In the genomic region with DNA sequence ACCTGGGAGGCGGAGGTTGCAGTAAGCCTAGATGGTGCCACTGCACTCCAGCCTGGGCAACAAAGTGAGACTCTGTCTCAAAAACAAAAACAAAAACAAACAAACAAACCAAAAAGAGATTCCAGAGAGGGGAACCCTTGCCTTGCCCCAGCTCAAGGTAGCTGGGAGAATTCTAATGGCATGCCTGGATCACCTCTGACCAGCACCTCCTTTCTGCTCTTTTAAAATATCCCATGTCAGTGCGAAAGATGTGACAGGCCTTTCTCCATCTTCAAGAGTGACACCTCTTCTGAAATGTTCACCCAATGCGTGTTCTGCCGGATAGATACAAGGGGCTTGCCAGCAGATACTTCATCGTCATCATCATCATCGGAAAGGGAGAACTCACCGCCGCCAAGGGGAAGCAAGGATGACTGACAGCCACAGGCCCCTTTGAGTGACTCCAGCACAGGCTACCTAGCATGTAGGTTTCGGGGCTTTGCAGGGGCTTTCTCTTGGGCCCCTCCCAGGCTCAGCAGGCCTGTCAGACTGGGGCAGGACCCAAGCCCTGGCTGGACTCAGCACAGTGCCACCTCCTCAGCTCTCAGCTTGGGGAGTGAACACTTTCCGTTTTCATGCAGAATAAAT, we compare ENCODE assay signal across 1 cellular context.
TF ChIP-seq lines count a peak whose summit lies in the region.

No MANE protein-coding gene starts in this region.

TF ChIP-seq in SK-N-SH, 30 proteins besides CTCF, POLR2A, EP300 and RAD21:
- TF ChIP-seq, protein P1, sequence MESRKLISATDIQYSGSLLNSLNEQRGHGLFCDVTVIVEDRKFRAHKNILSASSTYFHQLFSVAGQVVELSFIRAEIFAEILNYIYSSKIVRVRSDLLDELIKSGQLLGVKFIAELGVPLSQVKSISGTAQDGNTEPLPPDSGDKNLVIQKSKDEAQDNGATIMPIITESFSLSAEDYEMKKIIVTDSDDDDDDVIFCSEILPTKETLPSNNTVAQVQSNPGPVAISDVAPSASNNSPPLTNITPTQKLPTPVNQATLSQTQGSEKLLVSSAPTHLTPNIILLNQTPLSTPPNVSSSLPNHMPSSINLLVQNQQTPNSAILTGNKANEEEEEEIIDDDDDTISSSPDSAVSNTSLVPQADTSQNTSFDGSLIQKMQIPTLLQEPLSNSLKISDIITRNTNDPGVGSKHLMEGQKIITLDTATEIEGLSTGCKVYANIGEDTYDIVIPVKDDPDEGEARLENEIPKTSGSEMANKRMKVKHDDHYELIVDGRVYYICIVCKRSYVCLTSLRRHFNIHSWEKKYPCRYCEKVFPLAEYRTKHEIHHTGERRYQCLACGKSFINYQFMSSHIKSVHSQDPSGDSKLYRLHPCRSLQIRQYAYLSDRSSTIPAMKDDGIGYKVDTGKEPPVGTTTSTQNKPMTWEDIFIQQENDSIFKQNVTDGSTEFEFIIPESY (IDR thresholded peaks at IDR 0.05; ENCODE audit: borderline replicate concordance, low read depth), result no peak
- TF ChIP-seq FOXJ3 (CRISPR knock-in tag; IDR thresholded peaks at IDR 0.05) (no peak), GATA2 (CRISPR knock-in tag; IDR thresholded peaks at IDR 0.05) (no peak), ELF1 (IDR thresholded peaks at IDR 0.05) (no peak), JUND (IDR thresholded peaks at IDR 0.05) (no peak), SMC3 (IDR thresholded peaks at IDR 0.05; ENCODE audit: low read depth, low read length) (no peak), RCOR1 (IDR thresholded peaks at IDR 0.05; ENCODE audit: low read length) (no peak), NFIC (IDR thresholded peaks at IDR 0.05; ENCODE audit: borderline replicate concordance) (no peak), RXRA (IDR thresholded peaks at IDR 0.05; ENCODE audit: borderline replicate concordance, low read depth) (no peak), CHD2 (IDR thresholded peaks at IDR 0.05; ENCODE audit: low read length, partially characterized antibody) (no peak), SIN3A (IDR thresholded peaks at IDR 0.05; ENCODE audit: borderline replicate concordance, low read depth, low read length) (no peak), EZH2phosphoT487 (IDR thresholded peaks at IDR 0.05; ENCODE audit: borderline replicate concordance, low read depth) (no peak), MXI1 (IDR thresholded peaks at IDR 0.05; ENCODE audit: low read depth, low read length) (no peak), NRF1 (IDR thresholded peaks at IDR 0.05; ENCODE audit: low read depth, low read length) (no peak), TCF12 (IDR thresholded peaks at IDR 0.05) (no peak), FOXM1 (IDR thresholded peaks at IDR 0.05; ENCODE audit: low read depth) (no peak)
- TF ChIP-seq, protein P2, sequence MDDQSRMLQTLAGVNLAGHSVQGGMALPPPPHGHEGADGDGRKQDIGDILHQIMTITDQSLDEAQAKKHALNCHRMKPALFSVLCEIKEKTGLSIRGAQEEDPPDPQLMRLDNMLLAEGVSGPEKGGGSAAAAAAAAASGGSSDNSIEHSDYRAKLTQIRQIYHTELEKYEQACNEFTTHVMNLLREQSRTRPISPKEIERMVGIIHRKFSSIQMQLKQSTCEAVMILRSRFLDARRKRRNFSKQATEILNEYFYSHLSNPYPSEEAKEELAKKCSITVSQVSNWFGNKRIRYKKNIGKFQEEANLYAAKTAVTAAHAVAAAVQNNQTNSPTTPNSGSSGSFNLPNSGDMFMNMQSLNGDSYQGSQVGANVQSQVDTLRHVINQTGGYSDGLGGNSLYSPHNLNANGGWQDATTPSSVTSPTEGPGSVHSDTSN (IDR thresholded peaks at IDR 0.05), result no peak
- TF ChIP-seq, protein P3, sequence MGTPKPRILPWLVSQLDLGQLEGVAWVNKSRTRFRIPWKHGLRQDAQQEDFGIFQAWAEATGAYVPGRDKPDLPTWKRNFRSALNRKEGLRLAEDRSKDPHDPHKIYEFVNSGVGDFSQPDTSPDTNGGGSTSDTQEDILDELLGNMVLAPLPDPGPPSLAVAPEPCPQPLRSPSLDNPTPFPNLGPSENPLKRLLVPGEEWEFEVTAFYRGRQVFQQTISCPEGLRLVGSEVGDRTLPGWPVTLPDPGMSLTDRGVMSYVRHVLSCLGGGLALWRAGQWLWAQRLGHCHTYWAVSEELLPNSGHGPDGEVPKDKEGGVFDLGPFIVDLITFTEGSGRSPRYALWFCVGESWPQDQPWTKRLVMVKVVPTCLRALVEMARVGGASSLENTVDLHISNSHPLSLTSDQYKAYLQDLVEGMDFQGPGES (IDR thresholded peaks at IDR 0.05; ENCODE audit: low read depth, low read length), result no peak
- TF ChIP-seq, protein P4, sequence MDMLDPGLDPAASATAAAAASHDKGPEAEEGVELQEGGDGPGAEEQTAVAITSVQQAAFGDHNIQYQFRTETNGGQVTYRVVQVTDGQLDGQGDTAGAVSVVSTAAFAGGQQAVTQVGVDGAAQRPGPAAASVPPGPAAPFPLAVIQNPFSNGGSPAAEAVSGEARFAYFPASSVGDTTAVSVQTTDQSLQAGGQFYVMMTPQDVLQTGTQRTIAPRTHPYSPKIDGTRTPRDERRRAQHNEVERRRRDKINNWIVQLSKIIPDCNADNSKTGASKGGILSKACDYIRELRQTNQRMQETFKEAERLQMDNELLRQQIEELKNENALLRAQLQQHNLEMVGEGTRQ (IDR thresholded peaks at IDR 0.05; ENCODE audit: borderline replicate concordance, low read depth, low read length), result no peak
